In genomic region chr6:96542702-96543101, GRCh38 we compare ENCODE assay signal across 1 cellular context.
TF ChIP-seq lines count a peak whose summit lies in the region.

No MANE protein-coding gene starts in this region.

TF ChIP-seq in A549, 52 proteins besides CTCF, POLR2A, EP300 and RAD21 (continued from another document):
- TF ChIP-seq, protein P1, sequence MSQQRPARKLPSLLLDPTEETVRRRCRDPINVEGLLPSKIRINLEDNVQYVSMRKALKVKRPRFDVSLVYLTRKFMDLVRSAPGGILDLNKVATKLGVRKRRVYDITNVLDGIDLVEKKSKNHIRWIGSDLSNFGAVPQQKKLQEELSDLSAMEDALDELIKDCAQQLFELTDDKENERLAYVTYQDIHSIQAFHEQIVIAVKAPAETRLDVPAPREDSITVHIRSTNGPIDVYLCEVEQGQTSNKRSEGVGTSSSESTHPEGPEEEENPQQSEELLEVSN (IDR thresholded peaks at IDR 0.05; ENCODE audit: borderline replicate concordance, low read depth) = no peak
- TF ChIP-seq MAZ (IDR thresholded peaks at IDR 0.05; ENCODE audit: borderline replicate concordance, low read depth, low read length) = no peak
- no peak for TF ChIP-seq JUNB (IDR thresholded peaks at IDR 0.05)
- no peak for TF ChIP-seq CEBPB (IDR thresholded peaks at IDR 0.05)
- TF ChIP-seq MAFK (IDR thresholded peaks at IDR 0.05; ENCODE audit: partially characterized antibody) = no peak
- TF ChIP-seq HOXA7 (CRISPR knock-in tag; IDR thresholded peaks at IDR 0.05) = no peak
- TF ChIP-seq, protein P2, sequence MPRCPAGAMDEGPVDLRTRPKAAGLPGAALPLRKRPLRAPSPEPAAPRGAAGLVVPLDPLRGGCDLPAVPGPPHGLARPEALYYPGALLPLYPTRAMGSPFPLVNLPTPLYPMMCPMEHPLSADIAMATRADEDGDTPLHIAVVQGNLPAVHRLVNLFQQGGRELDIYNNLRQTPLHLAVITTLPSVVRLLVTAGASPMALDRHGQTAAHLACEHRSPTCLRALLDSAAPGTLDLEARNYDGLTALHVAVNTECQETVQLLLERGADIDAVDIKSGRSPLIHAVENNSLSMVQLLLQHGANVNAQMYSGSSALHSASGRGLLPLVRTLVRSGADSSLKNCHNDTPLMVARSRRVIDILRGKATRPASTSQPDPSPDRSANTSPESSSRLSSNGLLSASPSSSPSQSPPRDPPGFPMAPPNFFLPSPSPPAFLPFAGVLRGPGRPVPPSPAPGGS (IDR thresholded peaks at IDR 0.05) = no peak
- no peak for TF ChIP-seq RNF2 (IDR thresholded peaks at IDR 0.05; ENCODE audit: borderline replicate concordance, low read depth)
